In the genomic region with DNA sequence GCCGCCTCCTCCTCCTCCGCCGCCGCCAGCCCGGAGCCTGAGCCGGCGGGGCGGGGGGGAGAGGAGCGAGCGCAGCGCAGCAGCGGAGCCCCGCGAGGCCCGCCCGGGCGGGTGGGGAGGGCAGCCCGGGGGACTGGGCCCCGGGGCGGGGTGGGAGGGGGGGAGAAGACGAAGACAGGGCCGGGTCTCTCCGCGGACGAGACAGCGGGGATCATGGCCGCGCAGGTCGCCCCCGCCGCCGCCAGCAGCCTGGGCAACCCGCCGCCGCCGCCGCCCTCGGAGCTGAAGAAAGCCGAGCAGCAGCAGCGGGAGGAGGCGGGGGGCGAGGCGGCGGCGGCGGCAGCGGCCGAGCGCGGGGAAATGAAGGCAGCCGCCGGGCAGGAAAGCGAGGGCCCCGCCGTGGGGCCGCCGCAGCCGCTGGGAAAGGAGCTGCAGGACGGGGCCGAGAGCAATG, we compare ENCODE assay signal across 8 cellular contexts. TPM values are rescaled to one million over a fixed set of nuclear protein-coding genes. Genes with fewer than 3 reads are reported as not detected.
DNase-seq lines count a peak whose midpoint lies in the region; ATAC-seq and TF ChIP-seq lines count a peak whose summit lies in the region.

No MANE protein-coding gene starts in this region.

- H3K27ac ChIP-seq in CD8-positive, alpha-beta T cell (ENCODE audit: low read depth, low read length) = peak overlapping the region; percentile 44
- H3K27ac ChIP-seq in tibial nerve = peak overlapping the region; percentile 96 to 99 (median 97)

- no peak for TF ChIP-seq CTCF in CD8-positive, alpha-beta T cell (IDR thresholded peaks at IDR 0.05)
- no peak for TF ChIP-seq CTCF in tibial nerve (IDR thresholded peaks at IDR 0.05)

- intact Hi-C loops in CD8-positive, alpha-beta T cell (cut with DNase I, micrococcal nuclease) = loop anchor here (2.0 to 10.0 kb wide), 2 partner anchors 221 to 263 kb away; partner anchors contain the start of genes DHDDS (in 1 of the 2) and HMGN2 (in 1 of the 2)

- H3K27ac Mint-ChIP-seq in CD8-positive, alpha-beta T cell = peak overlapping the region; percentile 84
- H3K27ac Mint-ChIP-seq in central memory CD8-positive, alpha-beta T cell (ENCODE audit: low read depth) = peak overlapping the region; percentile 22

- CTCF ChIA-PET in CD8-positive, alpha-beta T cell (lab: Charles Lee) = interaction anchor here (0.7 to 8.2 kb wide), 5 partner anchors 39 to 100 kb away, joined by 3 to 73 read pairs (median 8); partner anchors contain the start of gene PIGV

- peak; percentile 2 for ATAC-seq in CD8-positive, alpha-beta T cell
- ATAC-seq in central memory CD8-positive, alpha-beta T cell (replicated peaks; ENCODE audit: extremely low read depth, poor library complexity, severe bottlenecking) = peak; percentile 1

- TF ChIP-seq POLR2A in tibial nerve (IDR thresholded peaks at IDR 0.05) = no peak

- no peak for TF ChIP-seq EP300 in tibial nerve (IDR thresholded peaks at IDR 0.05)

- WGBS in tibial nerve, 2 donors = 0% methylated on average over 10 to 11 of the region's 60 CpGs

- H3K27me3 Mint-ChIP-seq in CD8-positive, alpha-beta T cell (ENCODE audit: low read depth) = no peaks in the 10 kb centered on the region
- no peaks in the 10 kb centered on the region for H3K27me3 Mint-ChIP-seq in central memory CD8-positive, alpha-beta T cell

- H3K36me3 Mint-ChIP-seq in CD8-positive, alpha-beta T cell = peaks cover 17% of the 10 kb centered on the region
- peaks cover 21% of the 10 kb centered on the region for H3K36me3 Mint-ChIP-seq in central memory CD8-positive, alpha-beta T cell (ENCODE audit: insufficient read depth)

- no peaks in the 10 kb centered on the region for H3K27me3 ChIP-seq in CD8-positive, alpha-beta T cell (ENCODE audit: insufficient read depth, low read length)
- H3K27me3 ChIP-seq in mononuclear cell (ENCODE audit: insufficient read depth, low read length) = no peaks in the 10 kb centered on the region
- H3K27me3 ChIP-seq in tibial nerve = no peaks in the 10 kb centered on the region

- peaks cover 58% of the 10 kb centered on the region for H3K4me1 ChIP-seq in CD8-positive, alpha-beta T cell (ENCODE audit: insufficient read depth, low read length)
- peaks cover 63% of the 10 kb centered on the region for H3K4me1 ChIP-seq in mononuclear cell (ENCODE audit: insufficient read depth, low read length)
- peaks cover 6 to 61% (median 52%) of the 10 kb centered on the region in 4 donors for H3K4me1 ChIP-seq in tibial nerve

- H3K4me3 Mint-ChIP-seq in CD8-positive, alpha-beta T cell = peak overlapping the region; percentile 83
- no peak overlapping the region for H3K4me3 Mint-ChIP-seq in central memory CD8-positive, alpha-beta T cell

- no peaks in the 10 kb centered on the region for H3K9me3 Mint-ChIP-seq in CD8-positive, alpha-beta T cell
- H3K9me3 Mint-ChIP-seq in central memory CD8-positive, alpha-beta T cell = no peaks in the 10 kb centered on the region

- no peaks in the 10 kb centered on the region for H3K36me3 ChIP-seq in CD8-positive, alpha-beta T cell (ENCODE audit: insufficient read depth, low read length)
- no peaks in the 10 kb centered on the region for H3K36me3 ChIP-seq in tibial nerve

- no peaks in the 10 kb centered on the region for H3K9me3 ChIP-seq in CD8-positive, alpha-beta T cell (ENCODE audit: low read length)
- H3K9me3 ChIP-seq in mononuclear cell (ENCODE audit: low read depth, low read length) (no peaks in the 10 kb centered on the region), tibial nerve (no peaks in the 10 kb centered on the region)

- DNase-seq in CD8-positive, alpha-beta T cell = peak in 3 of 7 experiments; percentile 21 to 37 (median 35)
- no peak for DNase-seq in Jurkat, Clone E6-1 (ENCODE audit: low read depth, low spot score)
- no peak for DNase-seq in central memory CD8-positive, alpha-beta T cell (ENCODE audit: low spot score in 2 of 2)
- DNase-seq in tibial nerve (ENCODE audit: low spot score in 2 of 2) (no peak), HUDEP-2 (lab: John Stamatoyannopoulos, UW; ENCODE audit: unreplicated experiment in 76 of 76) (no peak), COR-L47 (lab: John Stamatoyannopoulos, UW) (no peak), cerebellar cortex (ENCODE audit: low spot score) (no peak)

- POLR2A ChIA-PET in CD8-positive, alpha-beta T cell (lab: Charles Lee) = interaction anchor here (0.9 to 13.1 kb wide), 15 partner anchors 9 to 264 kb away, joined by 3 to 224 read pairs (median 4); partner anchors contain the start of genes DHDDS, GPATCH3 and PIGV

- peaks cover 30% of the 10 kb centered on the region for H3K4me1 Mint-ChIP-seq in CD8-positive, alpha-beta T cell (ENCODE audit: low read depth)
- peaks cover 32% of the 10 kb centered on the region for H3K4me1 Mint-ChIP-seq in central memory CD8-positive, alpha-beta T cell

- peak overlapping the region; percentile 74 for H3K4me3 ChIP-seq in CD8-positive, alpha-beta T cell (ENCODE audit: low read depth, low read length)
- peak overlapping the region; percentile 71 for H3K4me3 ChIP-seq in Jurkat, Clone E6-1 (ENCODE audit: low read length)
- peak overlapping the region; percentile 81 for H3K4me3 ChIP-seq in mononuclear cell (ENCODE audit: low read length)
- H3K4me3 ChIP-seq in tibial nerve = peak overlapping the region; percentile 80 to 95 (median 90)

RNA-seq across cellular contexts. Expression of gene ARID1A, which starts 0.4 kb away (rescaled TPM):
- total RNA-seq in CD8-positive, alpha-beta T cell = 100 to 1,000 TPM; 104 to 105 TPM
- 68.1 TPM for polyA plus RNA-seq in Jurkat, Clone E6-1 (2012; ENCODE audit: insufficient read depth, insufficient read length)
- total RNA-seq in mononuclear cell = 55.4 TPM
- total RNA-seq in tibial nerve = 10 to 100 TPM; 49.6 to 90.0 (median 54.3) TPM
